In genomic region chrX:12985336-12985735, GRCh38 we compare ENCODE assay signal across 11 cellular contexts. TPM values are rescaled to one million over a fixed set of nuclear protein-coding genes. Genes with fewer than 3 reads are reported as not detected.
DNase-seq lines count a peak whose midpoint lies in the region; ATAC-seq lines count a peak whose summit lies in the region.
"Had no signal": no experiment of that assay in that cellular context is flagged by ENCODE, and none has a peak within 500 bp of the region (broad histone marks: within the 10 kb centered on the region; RNA-seq: fewer than 3 reads in every experiment).

No MANE protein-coding gene starts in this region.

- peaks cover 81% of the 10 kb centered on the region for H3K4me1 Mint-ChIP-seq in activated naive CD4-positive, alpha-beta T cell treated with anti-CD3 and anti-CD28 coated beads for 36 hours (ENCODE audit: low read depth)
- H3K4me1 Mint-ChIP-seq in IgD-negative memory B cell = peaks cover 40 to 44% (median 44%) of the 10 kb centered on the region in 3 donors
- peaks cover 48% of the 10 kb centered on the region for H3K4me1 Mint-ChIP-seq in central memory CD8-positive, alpha-beta T cell

- intact Hi-C loops in activated naive CD4-positive, alpha-beta T cell treated with anti-CD3 and anti-CD28 coated beads for 36 hours (cut with micrococcal nuclease) = loop anchor here (1.0 to 10.0 kb wide), 6 partner anchors 14 to 1889 kb away; partner anchors contain the start of genes FANCB and MOSPD2
- intact Hi-C loops in cardiac septum (cut with DNase I) = no loop called here

- no peaks in the 10 kb centered on the region for H3K27me3 Mint-ChIP-seq in activated naive CD4-positive, alpha-beta T cell treated with anti-CD3 and anti-CD28 coated beads for 36 hours (ENCODE audit: low read depth)
- peaks cover 13% of the 10 kb centered on the region for H3K27me3 Mint-ChIP-seq in IgD-negative memory B cell
- no peaks in the 10 kb centered on the region for H3K27me3 Mint-ChIP-seq in central memory CD8-positive, alpha-beta T cell

- no peaks in the 10 kb centered on the region for H3K27me3 ChIP-seq in thymus (ENCODE audit: control insufficient read depth, insufficient read depth)
- H3K27me3 ChIP-seq: BE2C had no signal

- H3K4me1 ChIP-seq in thymus (ENCODE audit: control insufficient read depth, insufficient read depth, low read length) = peaks cover 7% of the 10 kb centered on the region
- H3K4me1 ChIP-seq: BE2C, prostate gland had no signal

- no peaks in the 10 kb centered on the region for H3K9me3 Mint-ChIP-seq in activated naive CD4-positive, alpha-beta T cell treated with anti-CD3 and anti-CD28 coated beads for 36 hours
- peaks cover 0 to 4% (median 0%) of the 10 kb centered on the region in 3 donors for H3K9me3 Mint-ChIP-seq in IgD-negative memory B cell
- H3K9me3 Mint-ChIP-seq in central memory CD8-positive, alpha-beta T cell = no peaks in the 10 kb centered on the region

- CTCF ChIA-PET in activated naive CD4-positive, alpha-beta T cell treated with anti-CD3 and anti-CD28 coated beads for 36 hours (lab: Charles Lee) = interaction anchor here (0.6 to 3.4 kb wide), 8 partner anchors 11 to 502 kb away, joined by 3 to 13 read pairs (median 3); no protein-coding TSS in a partner anchor

- no peaks in the 10 kb centered on the region for H3K36me3 Mint-ChIP-seq in activated naive CD4-positive, alpha-beta T cell treated with anti-CD3 and anti-CD28 coated beads for 36 hours (ENCODE audit: low read depth)
- peaks cover 5% of the 10 kb centered on the region for H3K36me3 Mint-ChIP-seq in IgD-negative memory B cell
- H3K36me3 Mint-ChIP-seq in central memory CD8-positive, alpha-beta T cell (ENCODE audit: insufficient read depth) = peaks cover 9% of the 10 kb centered on the region

- no peak for DNase-seq in activated naive CD4-positive, alpha-beta T cell treated with anti-CD3 and anti-CD28 coated beads for 36 hours
- no peak for DNase-seq in activated naive CD4-positive, alpha-beta T cell treated with anti-CD3 and anti-CD28 coated beads, Interleukin-2, amount 50 U/mL, for 16 hours
- no peak for DNase-seq in central memory CD8-positive, alpha-beta T cell (ENCODE audit: low spot score in 2 of 2)
- no peak for DNase-seq in stimulated activated CD8-positive, alpha-beta memory T cell treated with anti-CD3 and anti-CD28 coated beads, Interleukin-4, amount 100 ng/mL, for 48 hours
- DNase-seq in NK-92 (lab: John Stamatoyannopoulos, UW; ENCODE audit: unreplicated experiment) (no peak), cardiac septum (ENCODE audit: low spot score) (no peak)
- DNase-seq: BE2C had no signal

- no peak overlapping the region for H3K4me3 ChIP-seq in thymus (ENCODE audit: low read length)
- H3K4me3 ChIP-seq: prostate gland had no signal

- H3K36me3 ChIP-seq in thymus (ENCODE audit: control insufficient read depth, insufficient read depth) = no peaks in the 10 kb centered on the region
- H3K36me3 ChIP-seq: BE2C, prostate gland had no signal

- ATAC-seq in central memory CD8-positive, alpha-beta T cell (replicated peaks; ENCODE audit: extremely low read depth, poor library complexity, severe bottlenecking) = no peak

- 96% methylated on average over 1 of the region's 1 CpG for WGBS in thymus

- H3K4me3 Mint-ChIP-seq in activated naive CD4-positive, alpha-beta T cell treated with anti-CD3 and anti-CD28 coated beads for 36 hours = peak overlapping the region; percentile 54
- peak overlapping the region in 3 of 4 donors; percentile 24 to 67 (median 64) for H3K4me3 Mint-ChIP-seq in IgD-negative memory B cell
- H3K4me3 Mint-ChIP-seq in central memory CD8-positive, alpha-beta T cell = peak overlapping the region; percentile 46

- peak overlapping the region; percentile 95 for H3K27ac Mint-ChIP-seq in activated naive CD4-positive, alpha-beta T cell treated with anti-CD3 and anti-CD28 coated beads for 36 hours
- H3K27ac Mint-ChIP-seq in IgD-negative memory B cell = peak overlapping the region; percentile 10 to 66 (median 32)
- H3K27ac Mint-ChIP-seq in central memory CD8-positive, alpha-beta T cell (ENCODE audit: low read depth) = peak overlapping the region; percentile 92

- H3K9me3 ChIP-seq in thymus (ENCODE audit: control insufficient read depth) = no peaks in the 10 kb centered on the region
- H3K9me3 ChIP-seq: BE2C, prostate gland had no signal

- peak overlapping the region; percentile 60 for H3K27ac ChIP-seq in thymus (ENCODE audit: low read depth)
- H3K27ac ChIP-seq: prostate gland had no signal

RNA-seq across cellular contexts. Expression of gene TMSB4X, which starts 10.4 kb away (rescaled TPM):
- 1,000 to 10,000 TPM; 5,535 to 5,691 TPM for total RNA-seq in activated naive CD4-positive, alpha-beta T cell treated with anti-CD3 and anti-CD28 coated beads for 36 hours
- polyA plus RNA-seq in IgD-negative memory B cell (19,114 TPM), thymus (12,473 TPM)
- 921 TPM for total RNA-seq in cardiac septum

RNA-seq across cellular contexts. Expression of gene FAM9C, which starts 59.1 kb away (rescaled TPM):
- total RNA-seq in activated naive CD4-positive, alpha-beta T cell treated with anti-CD3 and anti-CD28 coated beads for 36 hours = not detected
- polyA plus RNA-seq in IgD-negative memory B cell = not detected
- polyA plus RNA-seq in thymus = 0.07 TPM
- total RNA-seq in cardiac septum = not detected
- total RNA-seq: epithelial cell of proximal tubule had no signal

Comparison
In these comparisons a context has a peak if more than half of its experiments do, and no peak if none do; other contexts are left out.
1. H3K27ac Mint-ChIP-seq: peak in every context shown above with its lines; median percentile 95 in activated naive CD4-positive, alpha-beta T cell treated with anti-CD3 and anti-CD28 coated beads for 36 hours; 92 in central memory CD8-positive, alpha-beta T cell; 32 in IgD-negative memory B cell.